ENCODE assay signal across 8 cellular contexts in genomic region chr7:112391841-112392286, GRCh38. TPM values are rescaled to one million over a fixed set of nuclear protein-coding genes. Genes with fewer than 3 reads are reported as not detected.
A peak's percentile ranks its signal among the peaks of the same experiment; 100 is the strongest.
DNase-seq lines count a peak whose midpoint lies in the region; ATAC-seq and TF ChIP-seq lines count a peak whose summit lies in the region.
"Not testable (repeated sequence)": the region's sequence is repeated elsewhere in the genome, so short reads cannot be mapped to it uniquely, and the experiment has no call there.

No MANE protein-coding gene starts in this region.

- not testable (repeated sequence) for H3K4me1 ChIP-seq in colonic mucosa

- peak overlapping the region in 1 of 2 donors; percentile 1 for H3K9ac ChIP-seq in colonic mucosa (ENCODE audit: low read depth in 2 of 2, low read length in 2 of 2)

- TF ChIP-seq CTCF in AG04449 (IDR thresholded peaks at IDR 0.05; ENCODE audit: insufficient read depth, low read length, missing control alignments); colonic mucosa (IDR thresholded peaks at IDR 0.05): not testable (repeated sequence)

- CTCF ChIA-PET in AG04449 (lab: Yijun Ruan, JAX) = interaction anchor here (0.8 to 1.3 kb wide), 3 partner anchors 19 to 185 kb away, joined by 3 to 4 read pairs (median 3); partner anchors contain the start of genes DOCK4 and ZNF277

- not testable (repeated sequence) for H3K9me3 ChIP-seq in colonic mucosa

- H3K36me3 ChIP-seq in colonic mucosa = not testable (repeated sequence)

- H3K27me3 ChIP-seq in colonic mucosa; layer of hippocampus (ENCODE audit: control insufficient read depth, insufficient read depth, low read length): not testable (repeated sequence)

- intact Hi-C loops in colonic mucosa (cut with DNase I) = loop anchor here (10.0 kb wide), 1 partner anchor 177 kb away; no protein-coding TSS in a partner anchor

- H3K27ac ChIP-seq in colonic mucosa (peak overlapping the region; percentile 60), layer of hippocampus (ENCODE audit: low read depth, low read length) (peak overlapping the region; percentile 52)

- DNase-seq in AG04449 (ENCODE audit: low read depth, low spot score) = not testable (repeated sequence)
- DNase-seq in HK-2 (ENCODE audit: unreplicated experiment) = peak; percentile 61
- peak; percentile 73 for DNase-seq in NCI-H774 (lab: John Stamatoyannopoulos, UW)
- DNase-seq in activated CD4-positive, alpha-beta T cell treated with anti-CD3 and anti-CD28 coated beads, Interleukin-2, amount 50 U/mL, for 1 hour = peak; percentile 61
- peak; percentile 60 for DNase-seq in colonic mucosa
- peak; percentile 32 to 58 (median 54) for DNase-seq in stimulated activated CD4-positive, alpha-beta T cell treated with anti-CD3 and anti-CD28 coated beads, Interleukin-12 subunit alpha, Interleukin-12 subunit beta, amount 100 ng/mL, for 48 hours (ENCODE audit: low read depth in 2 of 3, low spot score in 1 of 3)

- POLR2A ChIA-PET in AG04449 (lab: Yijun Ruan, JAX) = not testable (repeated sequence)

- peak overlapping the region; percentile 63 for H3K4me3 ChIP-seq in AG04449 (ENCODE audit: low read depth, low read length)
- H3K4me3 ChIP-seq in colonic mucosa = peak overlapping the region; percentile 36

- ATAC-seq in GM19035 (IDR thresholded peaks at IDR 0.05; ENCODE audit: unreplicated experiment) = peak; percentile 65

RNA-seq across cellular contexts. Expression of gene IFRD1, which starts 58.4 kb away (rescaled TPM):
- total RNA-seq in colonic mucosa = 10 to 100 TPM; 35.9 to 41.0 TPM
